Comparison of ENCODE assay signal across 8 cellular contexts in the genomic region with DNA sequence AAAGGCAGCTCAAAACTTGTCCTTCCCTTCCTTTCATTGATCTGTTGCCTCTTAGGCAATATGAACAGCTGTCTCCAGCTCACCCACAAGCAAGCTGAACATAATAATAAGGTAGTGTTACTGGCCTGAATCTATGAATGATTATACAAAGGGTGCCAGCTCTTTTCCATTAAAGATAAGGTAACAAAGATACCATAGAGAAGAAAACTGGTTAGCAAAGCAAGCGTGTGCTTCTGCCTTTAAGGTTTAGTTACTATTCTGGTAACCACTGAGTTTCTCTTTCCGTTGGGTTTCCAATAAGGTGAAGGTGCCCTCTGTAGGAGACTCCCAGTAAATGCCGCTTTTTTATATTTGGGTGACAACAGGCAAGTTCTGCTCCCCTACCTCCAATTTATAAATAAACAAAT. TPM values are rescaled to one million over a fixed set of nuclear protein-coding genes. Genes with fewer than 3 reads are reported as not detected.
DNase-seq lines count a peak whose midpoint lies in the region; ATAC-seq lines count a peak whose summit lies in the region.

No MANE protein-coding gene starts in this region.

- intact Hi-C loops in naive thymus-derived CD4-positive, alpha-beta T cell (cut with micrococcal nuclease), result loop anchor here (1.0 to 5.0 kb wide), 5 partner anchors 559 to 918 kb away; no protein-coding TSS in a partner anchor

- H3K27ac ChIP-seq in naive thymus-derived CD4-positive, alpha-beta T cell (ENCODE audit: low read depth, low read length), result no peak overlapping the region

- DNase-seq in ELR (ENCODE audit: low read depth), result peak; percentile 58
- peak; percentile 74 for DNase-seq in NCI-H82 treated with DMSO at 0.1 percent for 48 hours (lab: John Stamatoyannopoulos, UW; ENCODE audit: unreplicated experiment)
- DNase-seq in dermis microvascular lymphatic vessel endothelial cell (ENCODE audit: low read depth in 2 of 2), result peak; percentile 10 to 53
- peak in 4 of 9 donors; percentile 18 to 49 (median 34) for DNase-seq in naive thymus-derived CD4-positive, alpha-beta T cell
- no peak for DNase-seq in COLO668 (lab: John Stamatoyannopoulos, UW; ENCODE audit: unreplicated experiment)
- no peak for DNase-seq in DMS79 treated with DMSO at 0.1 percent for 48 hours (lab: John Stamatoyannopoulos, UW)

- peaks cover 0 to 3% (median 0%) of the 10 kb centered on the region in 5 donors for H3K27me3 Mint-ChIP-seq in naive thymus-derived CD4-positive, alpha-beta T cell

- ATAC-seq in GM21360 (IDR thresholded peaks at IDR 0.05; ENCODE audit: unreplicated experiment) (peak; percentile 87), HG03457 (IDR thresholded peaks at IDR 0.05; ENCODE audit: unreplicated experiment) (peak; percentile 96)
- peak; percentile 75 for ATAC-seq in naive thymus-derived CD4-positive, alpha-beta T cell

- no peaks in the 10 kb centered on the region for H3K36me3 ChIP-seq in naive thymus-derived CD4-positive, alpha-beta T cell (ENCODE audit: control insufficient read depth in 2 of 3, insufficient read depth in 3 of 3, low read length in 3 of 3)

- CTCF ChIA-PET in naive thymus-derived CD4-positive, alpha-beta T cell (lab: Charles Lee), result interaction anchor here (0.9 to 1.0 kb wide), 2 partner anchors 560 to 591 kb away, joined by 3 to 4 read pairs; no protein-coding TSS in a partner anchor

- H3K27me3 ChIP-seq in naive thymus-derived CD4-positive, alpha-beta T cell (ENCODE audit: control insufficient read depth in 2 of 2, insufficient read depth in 2 of 2, low read length in 2 of 2), result no peaks in the 10 kb centered on the region

- no peaks in the 10 kb centered on the region for H3K9me3 ChIP-seq in naive thymus-derived CD4-positive, alpha-beta T cell (ENCODE audit: control insufficient read depth in 2 of 3, low read length in 3 of 3)

- H3K4me1 ChIP-seq in naive thymus-derived CD4-positive, alpha-beta T cell (ENCODE audit: control insufficient read depth in 2 of 2, insufficient read depth in 2 of 2, low read length in 2 of 2), result no peaks in the 10 kb centered on the region

- H3K4me3 ChIP-seq in naive thymus-derived CD4-positive, alpha-beta T cell (ENCODE audit: low read length), result no peak overlapping the region

- H3K9me3 Mint-ChIP-seq in naive thymus-derived CD4-positive, alpha-beta T cell, result peaks cover 0 to 4% (median 0%) of the 10 kb centered on the region in 11 donors

- H3K27ac Mint-ChIP-seq in naive thymus-derived CD4-positive, alpha-beta T cell, result no peak overlapping the region

- H3K36me3 Mint-ChIP-seq in naive thymus-derived CD4-positive, alpha-beta T cell, result no peaks in the 10 kb centered on the region

- peak overlapping the region in 1 of 10 donors; percentile 36 for H3K4me3 Mint-ChIP-seq in naive thymus-derived CD4-positive, alpha-beta T cell

- peaks cover 0 to 12% (median 3%) of the 10 kb centered on the region in 7 donors for H3K4me1 Mint-ChIP-seq in naive thymus-derived CD4-positive, alpha-beta T cell

- POLR2A ChIA-PET in naive thymus-derived CD4-positive, alpha-beta T cell (lab: Charles Lee), result interaction anchor here (0.7 kb wide), 1 partner anchor 1606 kb away, joined by 3 read pairs; no protein-coding TSS in a partner anchor

RNA-seq across cellular contexts. Expression of gene DACH1, which starts 12.1 kb away (rescaled TPM):
- 0.51 TPM in 2 replicates for total RNA-seq in dermis microvascular lymphatic vessel endothelial cell
- 1 to 10 TPM in 1 of 5 experiments, under 1 TPM in 3, not detected in 1; 0.49 to 1.7 (median 0.58) TPM for total RNA-seq in naive thymus-derived CD4-positive, alpha-beta T cell
- under 1 TPM; 0.20 to 0.66 TPM for polyA plus RNA-seq in naive thymus-derived CD4-positive, alpha-beta T cell

Comparison
In these comparisons a context has a peak if more than half of its experiments do, and no peak if none do; other contexts are left out.
1. DNase-seq: peak in ELR (single experiment), NCI-H82 treated with DMSO at 0.1 percent for 48 hours (single experiment) and dermis microvascular lymphatic vessel endothelial cell (2 of 2); none in COLO668 (single experiment) and DMS79 treated with DMSO at 0.1 percent for 48 hours (single experiment).
2. Peak in every context shown above with its lines, with median percentiles within 50 percentile points of each other: ATAC-seq.